In genomic region chr17:79837888-79838540, GRCh38 we compare ENCODE assay signal across 8 cellular contexts. TPM values are rescaled to one million over a fixed set of nuclear protein-coding genes. Genes with fewer than 3 reads are reported as not detected.
DNase-seq lines count a peak whose midpoint lies in the region; ATAC-seq, FAIRE-seq and TF ChIP-seq lines count a peak whose summit lies in the region.

No MANE protein-coding gene starts in this region.

- CTCF ChIA-PET in H1 (lab: Charles Lee; ENCODE audit: partially characterized antibody), result interaction anchor here (0.7 to 24.7 kb wide), 13 partner anchors 11 to 448 kb away, joined by 3 to 576 read pairs (median 5); partner anchors contain the start of gene CBX8

- no peak overlapping the region for H3K27ac Mint-ChIP-seq in neural progenitor cell

- H3K36me3 ChIP-seq in H1 (ENCODE audit: control insufficient read depth in 2 of 4, insufficient read depth in 4 of 4, low read length in 3 of 4) (peaks cover 0 to 16% (median 0%) of the 10 kb centered on the region in 4 experiments; a peak in 1 of 8 replicates), neural progenitor cell (no peaks in the 10 kb centered on the region)

- TF ChIP-seq CTCF in H1 (IDR thresholded peaks at IDR 0.05; ENCODE audit: control extremely low read depth in 1 of 3, insufficient read depth in 1 of 3, low read depth in 1 of 3, low read length in 3 of 3), result no peak
- no peak for TF ChIP-seq CTCF in neural progenitor cell (IDR thresholded peaks at IDR 0.05)

- POLR2A ChIA-PET in H1 (lab: Charles Lee; ENCODE audit: partially characterized antibody), result interaction anchor here (0.6 to 15.2 kb wide), 16 partner anchors 13 to 162 kb away, joined by 3 to 374 read pairs (median 3); partner anchors contain the start of gene CBX8

- H3K9me3 ChIP-seq in H1 (ENCODE audit: insufficient read depth in 2 of 2, low read depth in 1 of 2, low read length in 1 of 2) (peaks cover 0 to 8% of the 10 kb centered on the region in 2 experiments; a peak in 2 of 4 replicates), neural progenitor cell (ENCODE audit: low read depth) (no peaks in the 10 kb centered on the region)

- 2% methylated on average over 27 of the region's 30 CpGs; no CpG with 5 or more reads in 1 of the 2 experiments for WGBS in H1 (ENCODE audit: extremely low coverage in 1 of 2, insufficient coverage in 1 of 2, insufficient read length in 1 of 2, insufficient replicate concordance in 2 of 2, low coverage in 1 of 2, low lambda C conversion rate in 2 of 2, missing lambda C conversion rate in 1 of 2), 2 experiments

- peak overlapping the region; percentile 43 to 63 (median 60) for H3K4me3 ChIP-seq in H1 (ENCODE audit: extremely low read depth in 1 of 4, insufficient read depth in 2 of 4, low read depth in 3 of 4, low read length in 4 of 4)
- peak overlapping the region; percentile 76 for H3K4me3 ChIP-seq in neural progenitor cell

- no peak overlapping the region for H2AFZ ChIP-seq in H1 (ENCODE audit: low read length)
- H2AFZ ChIP-seq in neural progenitor cell (replicated peaks), result no peak overlapping the region

- H3K79me1 ChIP-seq in H1 (ENCODE audit: low read depth, low read length), result no peaks in the 10 kb centered on the region

- H2BK15ac ChIP-seq in H1 (ENCODE audit: low read length), result no peak overlapping the region; the same call in 1 of the 2 replicates

- H3K79me2 ChIP-seq in H1 (ENCODE audit: control insufficient read depth in 1 of 2, insufficient read depth in 2 of 2, low read length in 2 of 2) (no peaks in the 10 kb centered on the region), neural progenitor cell (ENCODE audit: low read depth) (no peaks in the 10 kb centered on the region)

- no peak overlapping the region for H2BK5ac ChIP-seq in H1 (ENCODE audit: low read depth, low read length)

- H3K27me3 ChIP-seq in H1 (replicated peaks in 1 of 4; ENCODE audit: control insufficient read depth in 3 of 4, extremely low read depth in 1 of 4, insufficient read depth in 3 of 4, low read length in 3 of 4) (peaks cover 61 to 87% (median 83%) of the 10 kb centered on the region in 4 experiments), neural progenitor cell (peaks cover 92% of the 10 kb centered on the region)

- H3K4me3 Mint-ChIP-seq in neural progenitor cell, result peak overlapping the region; percentile 96

- H3F3A ChIP-seq in neural progenitor cell (ENCODE audit: low read depth), result peaks cover 86% of the 10 kb centered on the region

- H3K9ac ChIP-seq in H1 (replicated peaks in 1 of 4; ENCODE audit: extremely low read depth in 1 of 4, low read depth in 3 of 4, low read length in 3 of 4) (peak overlapping the region in 1 of 4 experiments; percentile 3; a peak in 1 of 7 replicates), neural progenitor cell (no peak overlapping the region)

- no peak overlapping the region for H2BK20ac ChIP-seq in H1 (ENCODE audit: low read length)

- H3K4me1 ChIP-seq in H1 (replicated peaks in 1 of 4; ENCODE audit: control insufficient read depth in 3 of 4, insufficient read depth in 4 of 4, low read length in 3 of 4), result peaks cover 6 to 51% (median 43%) of the 10 kb centered on the region in 4 experiments
- peaks cover 34% of the 10 kb centered on the region for H3K4me1 ChIP-seq in neural progenitor cell

- H2BK120ac ChIP-seq in H1 (replicated peaks; ENCODE audit: low read depth, low read length), result no peak overlapping the region

- H3K56ac ChIP-seq in H1 (replicated peaks; ENCODE audit: insufficient read length, low read depth, low read length), result no peak overlapping the region

- H2BK12ac ChIP-seq in H1 (ENCODE audit: low read depth, low read length), result 0 out of 2 replicates have a peak overlapping the region, but pooled peaks have one; percentile 17

- ATAC-seq in SK-N-SH treated with all-trans-retinoic acid at 6 μM for 48 hours, result peak; percentile 2
- no peak for ATAC-seq in HG02642 (IDR thresholded peaks at IDR 0.05; ENCODE audit: poor library complexity, unreplicated experiment)
- ATAC-seq in HG02885 (IDR thresholded peaks at IDR 0.05; ENCODE audit: poor library complexity, unreplicated experiment), result no peak

- no peak overlapping the region for H4K8ac ChIP-seq in H1 (ENCODE audit: extremely low read depth, insufficient read depth, low read length)

- H3K36me3 Mint-ChIP-seq in neural progenitor cell, result peaks cover 7% of the 10 kb centered on the region

- no peak overlapping the region for H4K5ac ChIP-seq in H1 (ENCODE audit: insufficient read length, low read depth, low read length)

- no peak overlapping the region for H3K4ac ChIP-seq in H1 (replicated peaks; ENCODE audit: insufficient read length, low read depth, low read length)

- no peak overlapping the region for H2AK5ac ChIP-seq in H1 (ENCODE audit: low read depth, low read length)

- no peaks in the 10 kb centered on the region for H3K9me3 Mint-ChIP-seq in neural progenitor cell

- H3K4me1 Mint-ChIP-seq in neural progenitor cell, result peaks cover 37% of the 10 kb centered on the region

- no peak for TF ChIP-seq EP300 in H1 (IDR thresholded peaks at IDR 0.05; ENCODE audit: borderline replicate concordance in 1 of 2, low read depth in 2 of 2, low read length in 2 of 2)

- peaks cover 53% of the 10 kb centered on the region for H3K27me3 Mint-ChIP-seq in neural progenitor cell (ENCODE audit: insufficient read depth, low read depth)

- peak overlapping the region; percentile 71 for H3K18ac ChIP-seq in H1 (ENCODE audit: extremely low read depth, low read length)

- H3K14ac ChIP-seq in H1 (ENCODE audit: insufficient read length), result no peak overlapping the region

- H4K91ac ChIP-seq in H1 (replicated peaks; ENCODE audit: insufficient read length, low read length), result no peak overlapping the region

- no peak overlapping the region for H3K27ac ChIP-seq in H1 (ENCODE audit: low read depth, low read length)
- no peak overlapping the region for H3K27ac ChIP-seq in neural progenitor cell

- H3K23me2 ChIP-seq in H1 (ENCODE audit: low read depth, low read length), result peaks cover 13% of the 10 kb centered on the region; the same call in 1 of the 2 replicates

- DNase-seq in GM19239 (ENCODE audit: insufficient read length, low spot score) (no peak), H1 (ENCODE audit: low read depth in 1 of 2, low spot score in 2 of 2) (no peak), neural progenitor cell (ENCODE audit: low spot score) (peak; percentile 41), SW480 (ENCODE audit: low spot score) (no peak), GF-D8 (lab: John Stamatoyannopoulos, UW) (no peak)

- TF ChIP-seq RAD21 in H1 (IDR thresholded peaks at IDR 0.05 in 1 of 2, conservative IDR thresholded peaks at IDR 0.05 in 1 of 2; ENCODE audit: low read depth in 2 of 2, low read length in 2 of 2), result no peak

- H3K23ac ChIP-seq in H1 (ENCODE audit: insufficient read length), result no peak overlapping the region

- FAIRE-seq in GM19239 (lab: Jason Lieb, UNC) (peak; percentile 68), H1 (lab: Jason Lieb, UNC) (no peak)

- H4K20me1 ChIP-seq in H1 (replicated peaks in 1 of 2; ENCODE audit: control insufficient read depth in 1 of 2, insufficient read depth in 2 of 2, low read length in 2 of 2), result peaks cover 13 to 19% of the 10 kb centered on the region in 2 experiments
- H4K20me1 ChIP-seq in neural progenitor cell (ENCODE audit: low read depth), result peaks cover 87% of the 10 kb centered on the region

- H3K4me2 ChIP-seq in H1 (ENCODE audit: insufficient read depth in 1 of 2, low read depth in 2 of 2, low read length in 2 of 2) (peak overlapping the region; percentile 75 to 88), neural progenitor cell (peak overlapping the region; percentile 91)

- TF ChIP-seq POLR2A in H1 (IDR thresholded peaks at IDR 0.05; ENCODE audit: control extremely low read depth in 1 of 2, low read depth in 2 of 2, low read length in 2 of 2), result no peak

TF ChIP-seq in SK-N-SH treated with all-trans-retinoic acid at 6 μM for 48 hours, 23 proteins besides CTCF, POLR2A, EP300 and RAD21 (continues in another document):
- TF ChIP-seq ZFP30 (CRISPR knock-in tag; IDR thresholded peaks at IDR 0.05) (no peak), TOX (CRISPR knock-in tag; IDR thresholded peaks at IDR 0.05; ENCODE audit: borderline replicate concordance) (no peak)

TF ChIP-seq in H1, 55 proteins besides CTCF, POLR2A, EP300 and RAD21:
- TF ChIP-seq BACH1 (IDR thresholded peaks at IDR 0.05; ENCODE audit: low read length) (no peak), SAP30 (IDR thresholded peaks at IDR 0.05; ENCODE audit: insufficient read depth, insufficient replicate concordance, low read length) (peak; percentile 72), RNF2 (IDR thresholded peaks at IDR 0.05; ENCODE audit: borderline replicate concordance, low read depth, low read length, missing control alignments, poor library complexity, severe bottlenecking) (peak; percentile 28)

RNA-seq across cellular contexts. Expression of gene CBX4, which starts 1.2 kb away (rescaled TPM):
- 3.2 and 4.0 TPM in 2 replicates for total RNA-seq in H1 (2021; fragmentation: NEBNext Ultra II Directional; extraction: Animal tissue kit (Norgen Biotek cat#: 25700))
- 1.8 and 3.6 TPM in 2 replicates for polyA plus RNA-seq in H1 (2011; rRNA removed)
- polyA plus RNA-seq in H1 (2011; cell fraction: cytosol; rRNA removed), result 3.5 TPM
- 5.3 TPM for polyA plus RNA-seq in H1 (2011; cell fraction: nucleus; rRNA removed)
- polyA plus RNA-seq in H1 (2012, experiment 1 of 2), result 0.79 to 2.9 TPM (median 2.4 TPM) in 4 replicates
- 1.8 TPM for polyA plus RNA-seq in H1 (2012, experiment 2 of 2)
- polyA plus RNA-seq in H1 (2013, experiment 1 of 2), result 2.0 TPM
- 1.9 TPM for polyA plus RNA-seq in H1 (2013, experiment 2 of 2)
- 1.9 and 3.6 TPM in 2 replicates for polyA minus RNA-seq in H1 (2011; rRNA and poly(A)+ RNA removed)
- polyA minus RNA-seq in H1 (2011; cell fraction: cytosol; rRNA and poly(A)+ RNA removed), result 13.8 TPM
- polyA minus RNA-seq in H1 (2011; cell fraction: nucleus; rRNA and poly(A)+ RNA removed), result 6.5 TPM
- total RNA-seq in neural progenitor cell (ENCODE audit: low replicate concordance), result 2.7 and 5.6 TPM in 2 replicates

RNA-seq across cellular contexts. Expression of gene CBX8, which starts 41.1 kb away (rescaled TPM):
- 1.5 and 2.1 TPM in 2 replicates for total RNA-seq in H1 (2021; fragmentation: NEBNext Ultra II Directional; extraction: Animal tissue kit (Norgen Biotek cat#: 25700))
- 0.09 and 0.31 TPM in 2 replicates for polyA plus RNA-seq in H1 (2011; rRNA removed)
- polyA plus RNA-seq in H1 (2011; cell fraction: cytosol; rRNA removed), result 0.28 TPM
- 0.33 TPM for polyA plus RNA-seq in H1 (2011; cell fraction: nucleus; rRNA removed)
- 0.50 to 1.6 TPM (median 1.2 TPM) in 4 replicates for polyA plus RNA-seq in H1 (2012, experiment 1 of 2)
- 1.0 TPM for polyA plus RNA-seq in H1 (2012, experiment 2 of 2)
- polyA plus RNA-seq in H1 (2013, experiment 1 of 2), result 0.30 TPM
- 0.55 TPM for polyA plus RNA-seq in H1 (2013, experiment 2 of 2)
- polyA minus RNA-seq in H1 (2011; rRNA and poly(A)+ RNA removed), result 0.13 TPM in 1 of 2 replicates, not detected in the other
- 0.29 TPM for polyA minus RNA-seq in H1 (2011; cell fraction: cytosol; rRNA and poly(A)+ RNA removed)
- 0.30 TPM for polyA minus RNA-seq in H1 (2011; cell fraction: nucleus; rRNA and poly(A)+ RNA removed)
- 2.8 and 15.2 TPM in 2 replicates for total RNA-seq in neural progenitor cell (ENCODE audit: low replicate concordance)
